In genomic region chr5:131671409-131671808, GRCh38 we compare ENCODE assay signal across 8 cellular contexts. TPM values are rescaled to one million over a fixed set of nuclear protein-coding genes. Genes with fewer than 3 reads are reported as not detected.
A peak's percentile ranks its signal among the peaks of the same experiment; 100 is the strongest.
DNase-seq lines count a peak whose midpoint lies in the region; ATAC-seq and TF ChIP-seq lines count a peak whose summit lies in the region.

No MANE protein-coding gene starts in this region.

- no peaks in the 10 kb centered on the region for H3K9me3 ChIP-seq in psoas muscle

- no peaks in the 10 kb centered on the region for H3K27me3 ChIP-seq in psoas muscle (ENCODE audit: insufficient read depth in 3 of 3, low read length in 2 of 3)

- TF ChIP-seq CTCF in choroid plexus epithelial cell (conservative IDR thresholded peaks at IDR 0.05; ENCODE audit: low read depth, low read length) (no peak), psoas muscle (IDR thresholded peaks at IDR 0.05) (no peak)

- H3K27ac ChIP-seq in psoas muscle = peak overlapping the region; percentile 82

- peaks cover 3 to 59% of the 10 kb centered on the region in 2 donors for H3K36me3 ChIP-seq in psoas muscle (ENCODE audit: insufficient read depth in 1 of 2, low read depth in 1 of 2)

- H3K4me1 ChIP-seq in psoas muscle = peaks cover 29% of the 10 kb centered on the region

- H3K4me3 ChIP-seq in choroid plexus epithelial cell (ENCODE audit: low read depth, low read length) (no peak overlapping the region), psoas muscle (no peak overlapping the region)

- DNase-seq in choroid plexus epithelial cell (ENCODE audit: low read depth) (peak; percentile 62), psoas muscle (no peak), NCI-H2081 treated with DMSO at 0.1 percent for 48 hours (lab: John Stamatoyannopoulos, UW) (no peak), NCI-H146 (lab: John Stamatoyannopoulos, UW) (no peak)
- no peak for DNase-seq in activated CD4-positive, alpha-beta T cell treated with anti-CD3 and anti-CD28 coated beads for 48 hours
- DNase-seq in stimulated activated CD4-positive, alpha-beta T cell treated with anti-CD3 and anti-CD28 coated beads, Interleukin-4, amount 100 ng/mL, for 24 hours = no peak

- no peak for TF ChIP-seq POLR2A in GM18505 (IDR thresholded peaks at IDR 0.05; ENCODE audit: borderline replicate concordance, extremely low read depth, insufficient read depth, insufficient read length)

- intact Hi-C loops in psoas muscle (cut with DNase I) = no loop called here

- ATAC-seq in GM18505 (IDR thresholded peaks at IDR 0.05; ENCODE audit: unreplicated experiment) = peak; percentile 44
- ATAC-seq in HG02870 (IDR thresholded peaks at IDR 0.05; ENCODE audit: unreplicated experiment) = peak; percentile 39
- ATAC-seq in psoas muscle = peak; percentile 41 to 63 (median 58)

RNA-seq across cellular contexts. Expression of gene RAPGEF6, which starts 36.4 kb away (rescaled TPM):
- total RNA-seq in psoas muscle = 10 to 100 TPM in 1 of 4 donors, 1 to 10 TPM in 3; 6.9 to 14.1 (median 7.4) TPM
- 1 to 10 TPM; 1.7 to 3.4 (median 2.0) TPM for polyA plus RNA-seq in psoas muscle
